8 cellular contexts compared by ENCODE assay signal in the genomic region with DNA sequence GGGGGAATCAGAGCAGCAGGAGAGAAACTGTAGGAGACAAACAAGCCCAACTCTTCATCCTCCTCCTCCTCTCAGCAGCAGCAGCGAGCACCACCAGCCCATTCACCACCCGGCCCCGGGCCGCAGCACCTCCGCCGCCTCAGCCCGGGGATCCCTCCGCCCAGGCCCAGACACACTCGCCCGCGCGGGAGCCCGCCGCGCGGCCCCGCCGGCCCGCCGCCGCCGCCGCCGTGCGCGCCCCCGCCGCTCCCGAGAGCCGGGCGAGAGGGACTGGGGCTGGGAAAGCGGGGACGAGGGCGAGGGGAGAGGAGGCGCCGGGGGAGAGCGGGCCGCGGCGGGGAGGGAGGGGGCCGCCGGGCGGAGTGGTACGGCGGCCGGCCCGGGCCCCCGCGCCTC. TPM values are rescaled to one million over a fixed set of nuclear protein-coding genes. Genes with fewer than 3 reads are reported as not detected.
DNase-seq lines count a peak whose midpoint lies in the region; ATAC-seq, FAIRE-seq and TF ChIP-seq lines count a peak whose summit lies in the region.

A gene (minus strand): TSS at position 127 of the 396 bp plus-strand sequence. CDS start 37,235 bp downstream, outside the sequence.

- H3K4me1 ChIP-seq in astrocyte (ENCODE audit: insufficient read depth, low read length): peaks cover 4% of the 10 kb centered on the region
- H3K4me1 ChIP-seq in gastrocnemius medialis: peaks cover 31 to 34% of the 10 kb centered on the region in 2 donors

- peaks cover 35% of the 10 kb centered on the region for H3K79me2 ChIP-seq in astrocyte (ENCODE audit: insufficient read depth, low read length)

- peak within 1 kb of the TSS; percentile 78 for H3K9ac ChIP-seq in astrocyte (ENCODE audit: low read length)

- peak within 1 kb of the TSS; percentile 83 for H2AFZ ChIP-seq in astrocyte (ENCODE audit: low read depth, low read length)

- H3K9me3 ChIP-seq in astrocyte (ENCODE audit: insufficient read depth, low read depth, low read length) (no peaks in the 10 kb centered on the region), gastrocnemius medialis (no peaks in the 10 kb centered on the region)

- FAIRE-seq in astrocyte (lab: Jason Lieb, UNC): no peak

- peaks cover 22% of the 10 kb centered on the region for H4K20me1 ChIP-seq in astrocyte (ENCODE audit: insufficient read depth, low read length)

- peak within 1 kb of the TSS; percentile 77 for H3K4me3 ChIP-seq in astrocyte (ENCODE audit: insufficient read depth, low read depth, low read length)
- H3K4me3 ChIP-seq in gastrocnemius medialis: peak within 1 kb of the TSS; percentile 73 to 88 (median 84)

- peak within 1 kb of the TSS; percentile 93 for H3K4me3 Mint-ChIP-seq in astrocyte (ENCODE audit: unreplicated experiment)

- H3K9me3 Mint-ChIP-seq in astrocyte (ENCODE audit: unreplicated experiment): no peaks in the 10 kb centered on the region

- peak; percentile 46 for ATAC-seq in HG02852 (IDR thresholded peaks at IDR 0.05; ENCODE audit: unreplicated experiment)
- ATAC-seq in gastrocnemius medialis: peak; percentile 66 to 76

- H3K27me3 ChIP-seq in astrocyte (ENCODE audit: insufficient read depth, low read length) (no peaks in the 10 kb centered on the region), gastrocnemius medialis (no peaks in the 10 kb centered on the region)

- intact Hi-C loops in gastrocnemius medialis (cut with DNase I; ENCODE audit: low total_unique reads): loop anchor here (5.0 to 10.0 kb wide), 4 partner anchors 116 to 257 kb away; a partner anchor contains a TSS

- no peaks in the 10 kb centered on the region for H3K27me3 Mint-ChIP-seq in astrocyte (ENCODE audit: low read depth, unreplicated experiment)

- DNase-seq in NCI-H1930 (lab: John Stamatoyannopoulos, UW): peak; percentile 74 to 95
- DNase-seq in T-helper 22 cell (ENCODE audit: low read depth): peak; percentile 81
- DNase-seq in astrocyte (ENCODE audit: low read depth): peak; percentile 93
- peak in 49 of 51 donors; percentile 45 to 90 (median 79) for DNase-seq in hypothalamus (lab: John Stamatoyannopoulos, UW)
- peak; percentile 81 to 90 for DNase-seq in gastrocnemius medialis
- DNase-seq in superior temporal gyrus (ENCODE audit: extremely low spot score): no peak

- in situ Hi-C loops in gastrocnemius medialis (cut with MboI; ENCODE audit: low sequenced_read_pairs in 4 of 4): loop anchor here in 1 of 4 donors (10.0 kb wide), 1 partner anchor 193 kb away; no protein-coding TSS in a partner anchor

- H3K4me1 Mint-ChIP-seq in astrocyte (ENCODE audit: low read depth, unreplicated experiment): peaks cover 9% of the 10 kb centered on the region

- H3K27ac Mint-ChIP-seq in astrocyte (ENCODE audit: unreplicated experiment): peak within 1 kb of the TSS; percentile 95

- H3K27ac ChIP-seq in astrocyte (ENCODE audit: low read depth, low read length) (peak within 1 kb of the TSS; percentile 71), gastrocnemius medialis (peak within 1 kb of the TSS; percentile 96 to 100 (median 98))

- H3K36me3 Mint-ChIP-seq in astrocyte (ENCODE audit: low read depth, unreplicated experiment): no peaks in the 10 kb centered on the region

- H3K36me3 ChIP-seq in astrocyte (ENCODE audit: insufficient read depth, low read length): no peaks in the 10 kb centered on the region
- H3K36me3 ChIP-seq in gastrocnemius medialis: no peaks in the 10 kb centered on the region

- no peak for TF ChIP-seq CTCF in astrocyte (IDR thresholded peaks at IDR 0.05; ENCODE audit: insufficient read depth, low read depth, low read length)
- peak in 1 of 5 experiments; percentile 2 for TF ChIP-seq CTCF in gastrocnemius medialis (IDR thresholded peaks at IDR 0.05 in 4 of 5, conservative IDR thresholded peaks at IDR 0.05 in 1 of 5)

- TF ChIP-seq POLR2A in GM15510 (IDR thresholded peaks at IDR 0.05; ENCODE audit: borderline replicate concordance, extremely low read depth, insufficient read length): peak; percentile 76
- TF ChIP-seq POLR2A in gastrocnemius medialis (IDR thresholded peaks at IDR 0.05): peak; percentile 62 to 64

- H3K4me2 ChIP-seq in astrocyte (ENCODE audit: low read length): peak within 1 kb of the TSS; percentile 98

RNA-seq across cellular contexts. Expression of the gene that starts here (rescaled TPM):
- total RNA-seq in astrocyte: 64.2 and 69.3 TPM in 2 replicates
- total RNA-seq in gastrocnemius medialis: 10 to 100 TPM in 3 of 4 donors, 1 to 10 TPM in 1; 9.8 to 20.2 (median 15.4) TPM
